ENCODE assay signal across 19 cellular contexts in genomic region chr18:38301621-38302020, GRCh38.
"Had no signal": no experiment of that assay in that cellular context is flagged by ENCODE, and none has a peak within 500 bp of the region (broad histone marks: within the 10 kb centered on the region; RNA-seq: fewer than 3 reads in every experiment).

No MANE protein-coding gene starts in this region.

- H3K4me3 ChIP-seq: dorsolateral prefrontal cortex, lung, pancreas, thoracic aorta, upper lobe of right lung had no signal

- H3K4me1 Mint-ChIP-seq: activated naive CD8-positive, alpha-beta T cell treated with anti-CD3 and anti-CD28 coated beads, Interleukin-2, amount 50 U/mL, for 24 hours; activated T-helper 17 cell treated with anti-CD3 and anti-CD28 coated beads, Interleukin-2, amount 50 U/mL, for 72 hours; naive thymus-derived CD4-positive, alpha-beta T cell had no signal

- H3K4me1 ChIP-seq: pancreas, upper lobe of right lung had no signal

- H3K27ac ChIP-seq: dorsolateral prefrontal cortex, pancreas, thoracic aorta, upper lobe of right lung, VCaP had no signal

- H3K9me3 ChIP-seq: pancreas, thoracic aorta, upper lobe of right lung had no signal

- H3K4me3 Mint-ChIP-seq: activated naive CD8-positive, alpha-beta T cell treated with anti-CD3 and anti-CD28 coated beads, Interleukin-2, amount 50 U/mL, for 24 hours; activated T-helper 17 cell treated with anti-CD3 and anti-CD28 coated beads, Interleukin-2, amount 50 U/mL, for 72 hours; naive thymus-derived CD4-positive, alpha-beta T cell had no signal

- H3K27me3 ChIP-seq: dorsolateral prefrontal cortex, pancreas, upper lobe of right lung had no signal

- H3K27ac Mint-ChIP-seq: activated naive CD8-positive, alpha-beta T cell treated with anti-CD3 and anti-CD28 coated beads, Interleukin-2, amount 50 U/mL, for 24 hours; activated T-helper 17 cell treated with anti-CD3 and anti-CD28 coated beads, Interleukin-2, amount 50 U/mL, for 72 hours; naive thymus-derived CD4-positive, alpha-beta T cell had no signal

- DNase-seq: activated CD4-positive, alpha-beta T cell treated with anti-CD3 and anti-CD28 coated beads, Interleukin-2, amount 50 U/mL, for 48 hours; activated naive CD4-positive, alpha-beta T cell treated with Interleukin-2 at 50 U/mL for 16 hours; activated naive CD8-positive, alpha-beta T cell treated with anti-CD3 and anti-CD28 coated beads, Interleukin-2, amount 50 U/mL, for 24 hours; aorta; dorsolateral prefrontal cortex; hypothalamus; left cardiac atrium; midbrain; naive thymus-derived CD4-positive, alpha-beta T cell; pancreas; stimulated activated CD4-positive, alpha-beta T cell treated with anti-CD3 and anti-CD28 coated beads, Interleukin-12 subunit alpha, Interleukin-12 subunit beta, amount 100 ng/mL, for 4 hours; stimulated activated CD4-positive, alpha-beta T cell treated with anti-CD3 and anti-CD28 coated beads, Interleukin-2, amount 100 ng/mL, for 24 hours; T-helper 1 cell; upper lobe of right lung had no signal

- H3K36me3 ChIP-seq: pancreas, thoracic aorta, upper lobe of right lung had no signal

- H3K27me3 Mint-ChIP-seq: activated naive CD8-positive, alpha-beta T cell treated with anti-CD3 and anti-CD28 coated beads, Interleukin-2, amount 50 U/mL, for 24 hours; activated T-helper 17 cell treated with anti-CD3 and anti-CD28 coated beads, Interleukin-2, amount 50 U/mL, for 72 hours had no signal

- ATAC-seq: activated naive CD8-positive, alpha-beta T cell treated with anti-CD3 and anti-CD28 coated beads, Interleukin-2, amount 50 U/mL, for 24 hours; activated T-helper 17 cell treated with anti-CD3 and anti-CD28 coated beads, Interleukin-2, amount 50 U/mL, for 72 hours; esophagus mucosa; left cardiac atrium; naive thymus-derived CD4-positive, alpha-beta T cell; pancreas; upper lobe of right lung had no signal
